In genomic region chr11:45436966-45437365, GRCh38 we compare ENCODE assay signal across 8 cellular contexts.
"Had no signal": no experiment of that assay in that cellular context is flagged by ENCODE, and none has a peak within 500 bp of the region (broad histone marks: within the 10 kb centered on the region; RNA-seq: fewer than 3 reads in every experiment).

No MANE protein-coding gene starts in this region.

- DNase-seq: H9, HCEC 1CT, IMR-90 had no signal

- ATAC-seq: GM23338, K562 had no signal

- H3K4me3 ChIP-seq: GM23338, K562 had no signal

- FAIRE-seq: H1, H54, HTR-8/SVneo, K562 had no signal
